8 cellular contexts compared by ENCODE assay signal in the genomic region with DNA sequence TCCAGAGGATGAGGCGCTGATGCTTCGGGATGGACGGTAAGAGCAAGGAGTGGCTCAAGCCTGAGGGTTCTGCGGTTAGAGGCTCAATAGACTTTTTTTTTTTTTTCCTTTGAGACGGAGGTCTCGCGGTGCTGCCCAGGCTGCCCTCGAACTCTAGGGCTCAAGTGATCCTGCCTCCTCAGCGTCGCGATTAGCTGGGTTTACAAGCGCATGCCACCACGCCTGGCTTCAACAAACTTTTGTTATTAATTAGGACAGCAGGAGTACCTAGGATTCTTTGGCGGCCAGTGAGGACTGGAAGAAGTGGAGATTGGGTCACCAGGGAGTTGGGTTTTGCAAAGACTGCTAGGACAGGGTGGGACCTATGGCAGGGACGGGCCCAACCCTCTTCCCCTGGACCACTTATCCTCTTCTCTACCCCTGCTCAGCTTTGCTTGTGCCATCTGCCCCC. TPM values are rescaled to one million over a fixed set of nuclear protein-coding genes. Genes with fewer than 3 reads are reported as not detected.
DNase-seq lines count a peak whose midpoint lies in the region; ATAC-seq and TF ChIP-seq lines count a peak whose summit lies in the region.

No MANE protein-coding gene starts in this region.

- H3K27me3 ChIP-seq in HL-60 (ENCODE audit: insufficient read depth, poor library complexity, severe bottlenecking) = no peaks in the 10 kb centered on the region
- no peaks in the 10 kb centered on the region for H3K27me3 ChIP-seq in hepatocyte

- no peaks in the 10 kb centered on the region for H3K9me3 Mint-ChIP-seq in activated T-helper 17 cell treated with anti-CD3 and anti-CD28 coated beads, Interleukin-2, amount 50 U/mL, for 72 hours

- H3K4me1 ChIP-seq in hepatocyte (ENCODE audit: insufficient read depth) = peaks cover 15% of the 10 kb centered on the region

- H3K4me3 ChIP-seq in HL-60 (replicated peaks; ENCODE audit: insufficient read depth, low read length) (peak overlapping the region; percentile 75), hepatocyte (peak overlapping the region; percentile 56), skin epidermis (peak overlapping the region; percentile 42 to 77 (median 72))

- H3K27ac Mint-ChIP-seq in activated T-helper 17 cell treated with anti-CD3 and anti-CD28 coated beads, Interleukin-2, amount 50 U/mL, for 72 hours = peak overlapping the region; percentile 99

- ATAC-seq in activated T-helper 17 cell treated with anti-CD3 and anti-CD28 coated beads, Interleukin-2, amount 50 U/mL, for 72 hours (replicated peaks) = peak; percentile 5
- ATAC-seq in GM21619 (IDR thresholded peaks at IDR 0.05; ENCODE audit: unreplicated experiment) = no peak

- no peak for TF ChIP-seq CTCF in HL-60 (IDR thresholded peaks at IDR 0.05; ENCODE audit: insufficient read depth, low read length)
- TF ChIP-seq CTCF in hepatocyte (IDR thresholded peaks at IDR 0.05; ENCODE audit: poor library complexity) = no peak

- WGBS in hepatocyte (ENCODE audit: low lambda C conversion rate, missing lambda C conversion rate) = 7% methylated on average over 14 of the region's 15 CpGs

- peaks cover 24% of the 10 kb centered on the region for H3K4me1 Mint-ChIP-seq in activated T-helper 17 cell treated with anti-CD3 and anti-CD28 coated beads, Interleukin-2, amount 50 U/mL, for 72 hours

- no peaks in the 10 kb centered on the region for H3K9me2 ChIP-seq in hepatocyte (replicated peaks; ENCODE audit: insufficient read depth)

- peak overlapping the region; percentile 99 for H3K4me3 Mint-ChIP-seq in activated T-helper 17 cell treated with anti-CD3 and anti-CD28 coated beads, Interleukin-2, amount 50 U/mL, for 72 hours

- peak overlapping the region; percentile 81 for H3K4me2 ChIP-seq in hepatocyte

- no peaks in the 10 kb centered on the region for H3K27me3 Mint-ChIP-seq in activated T-helper 17 cell treated with anti-CD3 and anti-CD28 coated beads, Interleukin-2, amount 50 U/mL, for 72 hours

- no peaks in the 10 kb centered on the region for H3K9me3 ChIP-seq in hepatocyte (ENCODE audit: low read depth)

- peaks cover 37% of the 10 kb centered on the region for H3K79me2 ChIP-seq in hepatocyte

- peak overlapping the region; percentile 66 for H3K27ac ChIP-seq in HL-60 (replicated peaks)
- H3K27ac ChIP-seq in hepatocyte = peak overlapping the region; percentile 75
- peak overlapping the region in 20 of 21 experiments; percentile 12 to 92 (median 88) for H3K27ac ChIP-seq in skin epidermis

- DNase-seq in COLO829 (ENCODE audit: low spot score) = peak; percentile 57
- DNase-seq in HL-60 (ENCODE audit: low read depth in 1 of 2, low spot score in 1 of 2) = no peak
- peak; percentile 54 for DNase-seq in hepatocyte (ENCODE audit: low spot score)
- DNase-seq in central memory CD4-positive, alpha-beta T cell = no peak
- no peak for DNase-seq in iPS-NIHi11 (ENCODE audit: low spot score)

- no peaks in the 10 kb centered on the region for H4K20me1 ChIP-seq in hepatocyte (ENCODE audit: insufficient read depth, poor library complexity, severe bottlenecking)

- H3K36me3 ChIP-seq in hepatocyte (replicated peaks; ENCODE audit: insufficient read depth, low read depth) = no peaks in the 10 kb centered on the region

- H3K36me3 Mint-ChIP-seq in activated T-helper 17 cell treated with anti-CD3 and anti-CD28 coated beads, Interleukin-2, amount 50 U/mL, for 72 hours (ENCODE audit: low read depth) = peaks cover 87% of the 10 kb centered on the region

- peak overlapping the region; percentile 64 for H2AFZ ChIP-seq in hepatocyte

RNA-seq across cellular contexts. Expression of a gene that starts 0.6 kb away (rescaled TPM):
- 10 to 100 TPM; 55.3 to 69.4 TPM for total RNA-seq in activated T-helper 17 cell treated with anti-CD3 and anti-CD28 coated beads, Interleukin-2, amount 50 U/mL, for 72 hours
- total RNA-seq in hepatocyte = 21.5 and 26.4 TPM in 2 replicates
- 55.4 and 57.5 TPM in 2 replicates for polyA plus RNA-seq in hepatocyte

RNA-seq across cellular contexts. Expression of a gene that starts 0.8 kb away (rescaled TPM):
- 10 to 100 TPM in 1 of 2 donors, 1 to 10 TPM in 1; 7.9 to 15.7 TPM for total RNA-seq in activated T-helper 17 cell treated with anti-CD3 and anti-CD28 coated beads, Interleukin-2, amount 50 U/mL, for 72 hours
- 13.0 and 16.2 TPM in 2 replicates for total RNA-seq in hepatocyte
- 1.0 and 2.5 TPM in 2 replicates for polyA plus RNA-seq in hepatocyte

RNA-seq across cellular contexts. Expression of a gene that starts 9.2 kb away (rescaled TPM):
- 1 to 10 TPM in 1 of 2 donors, under 1 TPM in 1; 0.82 to 1.5 TPM for total RNA-seq in activated T-helper 17 cell treated with anti-CD3 and anti-CD28 coated beads, Interleukin-2, amount 50 U/mL, for 72 hours
- not detected in 2 replicates for total RNA-seq in hepatocyte
- polyA plus RNA-seq in hepatocyte = 0.44 TPM in 1 of 2 replicates, not detected in the other

RNA-seq across cellular contexts. Expression of a gene that starts 10.1 kb away (rescaled TPM):
- total RNA-seq in activated T-helper 17 cell treated with anti-CD3 and anti-CD28 coated beads, Interleukin-2, amount 50 U/mL, for 72 hours = 10 to 100 TPM; 12.0 to 22.9 TPM
- 0.64 TPM in 1 of 2 replicates, not detected in the other for total RNA-seq in hepatocyte
- polyA plus RNA-seq in hepatocyte = 0.70 TPM in 1 of 2 replicates, not detected in the other

RNA-seq across cellular contexts. Expression of a gene that starts 20.1 kb away (rescaled TPM):
- 1 to 10 TPM; 5.4 to 6.3 TPM for total RNA-seq in activated T-helper 17 cell treated with anti-CD3 and anti-CD28 coated beads, Interleukin-2, amount 50 U/mL, for 72 hours
- 6.3 and 41.6 TPM in 2 replicates for total RNA-seq in hepatocyte
- polyA plus RNA-seq in hepatocyte = 13.9 and 25.1 TPM in 2 replicates

Comparison
In these comparisons a context has a peak if more than half of its experiments do, and no peak if none do; other contexts are left out.
1. DNase-seq: peak in COLO829 (single experiment) and hepatocyte (single experiment); none in HL-60 (0 of 2), central memory CD4-positive, alpha-beta T cell (single experiment) and iPS-NIHi11 (single experiment).
2. Peak in every context shown above with its lines, with median percentiles within 50 percentile points of each other: H3K27ac ChIP-seq and H3K4me3 ChIP-seq.